In the genomic region with DNA sequence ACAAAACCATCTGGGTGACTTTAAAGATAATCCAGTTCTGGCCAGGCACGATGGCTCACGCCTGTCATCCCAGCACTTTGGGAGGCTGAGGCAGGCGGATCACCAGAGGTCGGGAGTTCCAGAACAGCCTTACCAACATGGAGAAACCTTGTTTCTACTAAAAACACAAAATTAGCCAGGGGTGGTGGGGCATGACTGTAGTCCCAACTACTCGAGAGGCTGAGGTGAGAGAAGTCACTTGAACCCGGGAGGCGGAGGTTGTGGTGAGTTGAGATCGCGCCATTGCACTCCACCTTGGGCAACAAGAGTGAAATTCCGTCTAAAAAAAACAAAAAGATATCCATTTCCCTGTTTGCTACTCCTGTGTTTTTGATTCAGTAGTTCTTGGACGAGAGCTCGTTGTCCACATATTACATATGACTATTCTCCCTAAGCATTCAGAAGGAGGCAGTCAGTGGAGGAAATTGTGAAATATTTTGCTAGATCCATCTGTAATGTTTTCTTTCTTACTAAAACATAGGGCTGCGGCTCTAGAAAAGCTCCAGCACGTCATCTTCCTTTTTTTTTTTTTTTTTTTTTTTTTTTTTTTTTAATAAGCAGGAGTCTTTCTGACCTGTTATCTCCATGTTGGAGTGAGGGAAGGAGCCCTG, we compare ENCODE assay signal across 19 cellular contexts. TPM values are rescaled to one million over a fixed set of nuclear protein-coding genes. Genes with fewer than 3 reads are reported as not detected.
DNase-seq lines count a peak whose midpoint lies in the region; ATAC-seq and TF ChIP-seq lines count a peak whose summit lies in the region.
"Had no signal": no experiment of that assay in that cellular context is flagged by ENCODE, and none has a peak within 500 bp of the region (broad histone marks: within the 10 kb centered on the region; RNA-seq: fewer than 3 reads in every experiment).

No MANE protein-coding gene starts in this region.

- H3K4me2 ChIP-seq in GM23338 = no peak overlapping the region

- H3K4me1 Mint-ChIP-seq in chondrocyte (ENCODE audit: low read depth) (peaks cover 21% of the 10 kb centered on the region), GM23338 (peaks cover 15% of the 10 kb centered on the region), CD14-positive monocyte (peaks cover 27% of the 10 kb centered on the region)

- no peak for TF ChIP-seq POLR2A in vagina (IDR thresholded peaks at IDR 0.05)

- no peaks in the 10 kb centered on the region for H3K9me2 ChIP-seq in GM23338 (ENCODE audit: insufficient read depth)

- H3K4me1 ChIP-seq in left ventricle myocardium inferior (peaks cover 21% of the 10 kb centered on the region), vagina (peaks cover 15% of the 10 kb centered on the region), GM23338 (ENCODE audit: insufficient read depth) (peaks cover 25% of the 10 kb centered on the region)

- no peak for ATAC-seq in GM23338
- ATAC-seq: sciatic nerve had no signal

- in situ Hi-C loops in KBM-7 (cut with MboI; ENCODE audit: low pct_unique_long_range_greater_than_20kb, low sequenced_read_pairs) = no loop called here

- H3K27me3 Mint-ChIP-seq in chondrocyte (ENCODE audit: low read depth) (no peaks in the 10 kb centered on the region), GM23338 (ENCODE audit: insufficient read depth, low read depth, poor library complexity) (peaks cover 13% of the 10 kb centered on the region), CD14-positive monocyte (ENCODE audit: low read depth in 3 of 3) (peaks cover 0 to 2% (median 2%) of the 10 kb centered on the region in 3 donors)

- DNase-seq in left ventricle myocardium inferior (no peak), cardiac septum (ENCODE audit: low spot score) (no peak), chondrocyte (ENCODE audit: low spot score) (no peak), left kidney (ENCODE audit: low read depth, low spot score) (peak; percentile 41), vagina (ENCODE audit: extremely low spot score in 2 of 2) (no peak), GM23338 (ENCODE audit: low spot score) (no peak), CD14-positive monocyte (ENCODE audit: low spot score) (no peak), KBM-7 (no peak)
- DNase-seq: kidney; NCI-H187; NCI-H446 treated with DMSO at 0.1 percent for 48 hours; occipital lobe; SIG-M5; stimulated activated CD4-positive, alpha-beta T cell treated with anti-CD3 and anti-CD28 coated beads, Interleukin-4, amount 100 ng/mL, for 24 hours; upper lobe of left lung had no signal

- H3K9me3 Mint-ChIP-seq in chondrocyte (ENCODE audit: low read depth) (peaks cover 4% of the 10 kb centered on the region), GM23338 (no peaks in the 10 kb centered on the region), CD14-positive monocyte (peaks cover 28 to 71% (median 62%) of the 10 kb centered on the region in 7 donors)
- H3K9me3 Mint-ChIP-seq: mesothelial cell of epicardium had no signal

- intact Hi-C loops in left ventricle myocardium inferior (cut with micrococcal nuclease) (no loop called here), cardiac septum (cut with DNase I) (loop anchor here (5.0 kb wide), 1 partner anchor 34 kb away; a partner anchor contains a TSS), vagina (cut with DNase I) (no loop called here), CD14-positive monocyte (cut with micrococcal nuclease) (loop anchor here (5.0 kb wide), 1 partner anchor 34 kb away; a partner anchor contains a TSS)

- H3K4me3 Mint-ChIP-seq in chondrocyte (ENCODE audit: unreplicated experiment) (no peak overlapping the region), GM23338 (no peak overlapping the region), CD14-positive monocyte (no peak overlapping the region)
- H3K4me3 Mint-ChIP-seq: mesothelial cell of epicardium had no signal

- H3K9me3 ChIP-seq in left ventricle myocardium inferior (replicated peaks) = peaks cover 11% of the 10 kb centered on the region
- H3K9me3 ChIP-seq in vagina = no peaks in the 10 kb centered on the region

- H3K27ac ChIP-seq in left ventricle myocardium inferior (replicated peaks) (peak overlapping the region; percentile 28), vagina (peak overlapping the region; percentile 36), GM23338 (ENCODE audit: low read depth) (no peak overlapping the region)
- H3K27ac ChIP-seq: cardiac muscle cell had no signal

- peaks cover 3% of the 10 kb centered on the region; the same call in 1 of the 2 replicates for H4K20me1 ChIP-seq in GM23338 (replicated peaks; ENCODE audit: insufficient read depth)

- peaks cover 12% of the 10 kb centered on the region; the same call in 1 of the 2 replicates for H3K79me2 ChIP-seq in GM23338 (replicated peaks; ENCODE audit: insufficient read depth)

- TF ChIP-seq CTCF in left ventricle myocardium inferior (IDR thresholded peaks at IDR 0.05; ENCODE audit: borderline replicate concordance) (no peak), chondrocyte (IDR thresholded peaks at IDR 0.05) (no peak), vagina (IDR thresholded peaks at IDR 0.05) (no peak), GM23338 (conservative IDR thresholded peaks at IDR 0.05; ENCODE audit: low read depth in 2 of 2) (no peak), CD14-positive monocyte (IDR thresholded peaks at IDR 0.05) (no peak)

- H2AFZ ChIP-seq in GM23338 = no peak overlapping the region

- H3K4me3 ChIP-seq in left ventricle myocardium inferior (no peak overlapping the region), vagina (no peak overlapping the region), GM23338 (no peak overlapping the region)
- H3K4me3 ChIP-seq: cardiac muscle cell, upper lobe of left lung had no signal

- H3K27ac Mint-ChIP-seq in chondrocyte (ENCODE audit: unreplicated experiment) (peak overlapping the region; percentile 32), GM23338 (no peak overlapping the region), CD14-positive monocyte (no peak overlapping the region)
- H3K27ac Mint-ChIP-seq: mesothelial cell of epicardium; T-helper 2 cell treated with Interferon-gamma antibody and Interleukin-4, amounts not matched to agents 5 μg/mL and 100 μg/mL, for 36 hours had no signal

- 0 out of 2 replicates have a peak, but pooled peaks cover 3% of the 10 kb centered on the region for H3F3A ChIP-seq in GM23338 (replicated peaks; ENCODE audit: low read depth)

- peaks cover 4% of the 10 kb centered on the region for H3K36me3 Mint-ChIP-seq in chondrocyte (ENCODE audit: low read depth)
- H3K36me3 Mint-ChIP-seq in GM23338 (ENCODE audit: low read depth) = peaks cover 13% of the 10 kb centered on the region; the same call in 2 of the 3 replicates
- H3K36me3 Mint-ChIP-seq in CD14-positive monocyte = peaks cover 19 to 30% of the 10 kb centered on the region in 2 donors

- H3K27me3 ChIP-seq in left ventricle myocardium inferior (ENCODE audit: low read depth) (no peaks in the 10 kb centered on the region), vagina (no peaks in the 10 kb centered on the region), GM23338 (ENCODE audit: insufficient read depth) (peaks cover 10% of the 10 kb centered on the region; the same call in 1 of the 2 replicates)
- H3K27me3 ChIP-seq: cardiac muscle cell, upper lobe of left lung had no signal

- no peaks in the 10 kb centered on the region for H3K36me3 ChIP-seq in left ventricle myocardium inferior
- H3K36me3 ChIP-seq in vagina = no peaks in the 10 kb centered on the region
- no peaks in the 10 kb centered on the region for H3K36me3 ChIP-seq in GM23338 (ENCODE audit: insufficient read depth)
- H3K36me3 ChIP-seq: cardiac muscle cell, upper lobe of left lung had no signal

TF ChIP-seq in GM23338, 12 proteins besides CTCF, POLR2A, EP300 and RAD21 (continues in another document):
- TF ChIP-seq CREB1 (CRISPR knock-in tag; IDR thresholded peaks at IDR 0.05; ENCODE audit: low read depth) = no peak
- no peak for TF ChIP-seq ZNF331 (CRISPR knock-in tag; IDR thresholded peaks at IDR 0.05; ENCODE audit: low read depth)
- no peak for TF ChIP-seq EZH2 (IDR thresholded peaks at IDR 0.05; ENCODE audit: low read depth, unreplicated experiment)
- TF ChIP-seq JUNB (IDR thresholded peaks at IDR 0.05; ENCODE audit: unreplicated experiment) = no peak
- TF ChIP-seq EZH2phosphoT487 (IDR thresholded peaks at IDR 0.05; ENCODE audit: unreplicated experiment) = no peak
- TF ChIP-seq STAT1 (IDR thresholded peaks at IDR 0.05; ENCODE audit: unreplicated experiment) = no peak
- TF ChIP-seq, protein P1, sequence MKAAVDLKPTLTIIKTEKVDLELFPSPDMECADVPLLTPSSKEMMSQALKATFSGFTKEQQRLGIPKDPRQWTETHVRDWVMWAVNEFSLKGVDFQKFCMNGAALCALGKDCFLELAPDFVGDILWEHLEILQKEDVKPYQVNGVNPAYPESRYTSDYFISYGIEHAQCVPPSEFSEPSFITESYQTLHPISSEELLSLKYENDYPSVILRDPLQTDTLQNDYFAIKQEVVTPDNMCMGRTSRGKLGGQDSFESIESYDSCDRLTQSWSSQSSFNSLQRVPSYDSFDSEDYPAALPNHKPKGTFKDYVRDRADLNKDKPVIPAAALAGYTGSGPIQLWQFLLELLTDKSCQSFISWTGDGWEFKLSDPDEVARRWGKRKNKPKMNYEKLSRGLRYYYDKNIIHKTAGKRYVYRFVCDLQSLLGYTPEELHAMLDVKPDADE (IDR thresholded peaks at IDR 0.05) = no peak

RNA-seq across cellular contexts. Expression of a gene that starts 33.6 kb away (rescaled TPM):
- total RNA-seq in left ventricle myocardium inferior (18.4 TPM), cardiac septum (20.7 TPM), chondrocyte (10.9 to 15.2 TPM (median 11.3 TPM) in 3 replicates), vagina (15.7 TPM)
- total RNA-seq in GM23338 (2014; rRNA removed; shearing (Covaris generic)) = 24.7 TPM in 2 replicates
- polyA plus RNA-seq in GM23338 (2016; fragmentation: Nextera tagmentation; extraction: Ambion mirVana) (6.7 and 8.5 TPM in 2 replicates), CD14-positive monocyte (1 to 10 TPM; 4.8 to 5.6 TPM)

RNA-seq across cellular contexts. Expression of a gene that starts 34.5 kb away (rescaled TPM):
- total RNA-seq in left ventricle myocardium inferior (21.1 TPM), cardiac septum (16.8 TPM), chondrocyte (37.8 to 56.5 TPM (median 38.6 TPM) in 3 replicates), vagina (78.6 TPM)
- total RNA-seq in GM23338 (2014; rRNA removed; shearing (Covaris generic)) = 20.6 and 25.0 TPM in 2 replicates
- polyA plus RNA-seq in GM23338 (2016; fragmentation: Nextera tagmentation; extraction: Ambion mirVana) (11.9 and 16.2 TPM in 2 replicates), CD14-positive monocyte (1 to 10 TPM; 2.4 to 7.2 TPM)

Comparison
In these comparisons a context has a peak if more than half of its experiments do, and no peak if none do; other contexts are left out.
1. intact Hi-C loops: an anchor here in cardiac septum (5.0 kb wide) and CD14-positive monocyte (5.0 kb wide); none called in left ventricle myocardium inferior and vagina.